ENCODE assay signal across 8 cellular contexts in genomic region chr3:52246264-52246620, GRCh38. TPM values are rescaled to one million over a fixed set of nuclear protein-coding genes. Genes with fewer than 3 reads are reported as not detected.
A peak's percentile ranks its signal among the peaks of the same experiment; 100 is the strongest.
DNase-seq lines count a peak whose midpoint lies in the region; ATAC-seq and TF ChIP-seq lines count a peak whose summit lies in the region.

No MANE protein-coding gene starts in this region.

- peak overlapping the region; percentile 61 to 65 for H3K4me3 ChIP-seq in right atrium auricular region
- peak overlapping the region; percentile 80 for H3K4me3 ChIP-seq in skeletal muscle satellite cell (ENCODE audit: low read length)

- TF ChIP-seq CTCF in GM13976 (IDR thresholded peaks at IDR 0.05; ENCODE audit: borderline replicate concordance, control extremely low read depth, extremely low read depth, insufficient read depth, missing control alignments), result no peak
- TF ChIP-seq CTCF in WTC11 (IDR thresholded peaks at IDR 0.05), result no peak
- no peak for TF ChIP-seq CTCF in right atrium auricular region (IDR thresholded peaks at IDR 0.05)

- peak overlapping the region; percentile 86 for H3K9ac ChIP-seq in skeletal muscle satellite cell (ENCODE audit: low read depth, low read length)

- H3K9me3 ChIP-seq in right atrium auricular region, result no peaks in the 10 kb centered on the region
- H3K9me3 ChIP-seq in skeletal muscle satellite cell (replicated peaks; ENCODE audit: low read length), result no peaks in the 10 kb centered on the region

- H3K27me3 Mint-ChIP-seq in WTC11 (ENCODE audit: low read depth), result peaks cover 50% of the 10 kb centered on the region

- peak; percentile 41 for ATAC-seq in WTC11

- H3K4me3 Mint-ChIP-seq in WTC11, result peak overlapping the region; percentile 67

- H3K9me3 Mint-ChIP-seq in WTC11, result no peaks in the 10 kb centered on the region

- no peaks in the 10 kb centered on the region for H3K27me3 ChIP-seq in right atrium auricular region
- H3K27me3 ChIP-seq in skeletal muscle satellite cell (ENCODE audit: control insufficient read depth, insufficient read depth, low read length), result no peaks in the 10 kb centered on the region

- H3K27ac Mint-ChIP-seq in WTC11, result no peak overlapping the region

- no peaks in the 10 kb centered on the region for H3K36me3 Mint-ChIP-seq in WTC11

- H3K4me1 ChIP-seq in right atrium auricular region (peaks cover 0 to 35% of the 10 kb centered on the region in 2 donors), skeletal muscle satellite cell (ENCODE audit: control insufficient read depth, insufficient read depth, low read length) (peaks cover 31% of the 10 kb centered on the region)

- peak overlapping the region; percentile 97 for H3K4me2 ChIP-seq in skeletal muscle satellite cell (ENCODE audit: low read length)

- DNase-seq in GM13976 (ENCODE audit: low spot score) (peak; percentile 39), WTC11 (ENCODE audit: low spot score) (no peak), right atrium auricular region (ENCODE audit: low spot score) (no peak), glomerular visceral epithelial cell (ENCODE audit: extremely low spot score) (no peak), GM19240 (ENCODE audit: insufficient read length, low spot score) (no peak), NCI-H2196 (lab: John Stamatoyannopoulos, UW; ENCODE audit: unreplicated experiment) (no peak), dermis blood vessel endothelial cell (no peak)

- H3K27ac ChIP-seq in right atrium auricular region, result peak overlapping the region; percentile 81 to 86

- CTCF ChIA-PET in WTC11 (lab: Charles Lee), result interaction anchor here (0.8 to 4.0 kb wide), 6 partner anchors 9 to 139 kb away, joined by 3 to 23 read pairs (median 8); no protein-coding TSS in a partner anchor

- in situ Hi-C loops in GM13976 (cut with MboI; ENCODE audit: low sequenced_read_pairs, unreplicated experiment), result no loop called here

- POLR2A ChIA-PET in WTC11 (lab: Charles Lee), result interaction anchor here (0.7 to 1.6 kb wide), 5 partner anchors 12 to 277 kb away, joined by 3 to 7 read pairs (median 4); partner anchors contain the start of genes GLYCTK and WDR82

- H3K36me3 ChIP-seq in right atrium auricular region (peaks cover 11% of the 10 kb centered on the region), skeletal muscle satellite cell (ENCODE audit: insufficient read depth, low read length) (peaks cover 23% of the 10 kb centered on the region)

- peaks cover 9% of the 10 kb centered on the region; the same call in 1 of the 2 replicates for H3K4me1 Mint-ChIP-seq in WTC11

TF ChIP-seq in WTC11, 78 proteins besides CTCF, POLR2A, EP300 and RAD21:
- TF ChIP-seq MYBL2 (CRISPR knock-in tag; IDR thresholded peaks at IDR 0.05) (no peak), SP1 (CRISPR knock-in tag; conservative IDR thresholded peaks at IDR 0.05) (no peak), ZNF138 (CRISPR knock-in tag; conservative IDR thresholded peaks at IDR 0.05) (0 out of 2 replicates have a peak, but pooled peaks have one; percentile 4), ATF2 (CRISPR knock-in tag; IDR thresholded peaks at IDR 0.05; ENCODE audit: borderline replicate concordance, low read depth) (no peak)

RNA-seq across cellular contexts. Expression of gene PPM1M, which starts 0.7 kb away (rescaled TPM):
- total RNA-seq in WTC11 (2021) (5.1 to 7.0 TPM (median 6.0 TPM) in 3 replicates), right atrium auricular region (1 to 10 TPM; 5.7 to 8.1 TPM), dermis blood vessel endothelial cell (20.6 and 25.0 TPM in 2 replicates)
- 10.3 and 15.7 TPM in 2 replicates for total RNA-seq in skeletal muscle satellite cell (2012; rRNA removed)

RNA-seq across cellular contexts. Expression of gene TWF2, which starts 7.3 kb away (rescaled TPM):
- total RNA-seq in WTC11 (2021) (60.8 to 71.1 TPM (median 66.3 TPM) in 3 replicates), right atrium auricular region (10 to 100 TPM; 54.4 to 58.6 TPM), dermis blood vessel endothelial cell (144 and 147 TPM in 2 replicates)
- 178 and 197 TPM in 2 replicates for total RNA-seq in skeletal muscle satellite cell (2012; rRNA removed)

RNA-seq across cellular contexts. Expression of gene TLR9, which starts 20.8 kb away (rescaled TPM):
- total RNA-seq in WTC11 (2021), result not detected in 3 replicates
- not detected for total RNA-seq in right atrium auricular region
- not detected in 2 replicates for total RNA-seq in skeletal muscle satellite cell (2012; rRNA removed)
- total RNA-seq in dermis blood vessel endothelial cell, result under 0.01 TPM in 1 of 2 replicates, not detected in the other

RNA-seq across cellular contexts. Expression of gene WDR82, which starts 32.2 kb away (rescaled TPM):
- 64.6 to 69.7 TPM (median 64.9 TPM) in 3 replicates for total RNA-seq in WTC11 (2021)
- 10 to 100 TPM; 43.2 to 43.8 TPM for total RNA-seq in right atrium auricular region
- total RNA-seq in skeletal muscle satellite cell (2012; rRNA removed), result 39.5 and 46.7 TPM in 2 replicates
- 81.3 and 111 TPM in 2 replicates for total RNA-seq in dermis blood vessel endothelial cell

RNA-seq across cellular contexts. Expression of gene GLYCTK, which starts 41.4 kb away (rescaled TPM):
- 5.8 to 8.7 TPM (median 6.2 TPM) in 3 replicates for total RNA-seq in WTC11 (2021)
- 1 to 10 TPM; 2.0 to 5.4 TPM for total RNA-seq in right atrium auricular region
- 11.2 and 15.1 TPM in 2 replicates for total RNA-seq in skeletal muscle satellite cell (2012; rRNA removed)
- total RNA-seq in dermis blood vessel endothelial cell, result 22.3 and 22.9 TPM in 2 replicates
